In the genomic region with DNA sequence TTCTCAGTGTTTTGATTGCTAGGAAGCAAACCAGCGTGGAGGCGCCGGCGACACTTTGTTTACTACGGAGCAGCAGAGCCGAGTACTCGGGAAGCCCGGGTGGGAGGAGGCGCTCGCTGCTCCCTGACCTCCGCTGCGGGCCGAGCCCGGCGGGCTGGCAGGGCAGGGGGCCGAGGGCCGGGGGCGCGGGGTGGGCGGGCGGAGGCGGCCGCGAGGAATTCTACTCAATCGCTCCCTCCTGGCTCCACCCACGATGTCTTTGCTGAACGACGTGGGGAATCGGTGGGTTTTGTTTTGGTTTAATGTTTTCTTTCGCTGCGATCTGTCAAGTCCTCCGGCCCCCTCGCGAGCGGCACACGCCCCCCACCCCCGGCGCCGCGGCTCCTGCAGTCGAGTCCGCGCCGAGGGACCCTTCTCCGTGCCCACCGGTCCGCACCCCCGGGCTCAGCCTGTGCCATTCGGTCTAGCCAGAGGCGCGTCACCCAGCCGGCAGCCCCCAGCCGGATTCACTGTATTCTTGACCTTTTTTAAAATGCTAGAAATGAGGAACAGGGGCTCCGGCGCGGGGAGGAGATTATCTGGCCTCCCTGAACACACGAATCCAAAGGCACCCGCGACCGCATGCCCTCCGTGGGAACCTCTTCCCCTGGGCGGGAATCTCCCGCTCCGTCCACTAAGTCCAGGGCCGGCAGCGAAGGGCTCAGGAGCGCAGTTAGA, we compare ENCODE assay signal across 8 cellular contexts.
DNase-seq lines count a peak whose midpoint lies in the region; ATAC-seq and TF ChIP-seq lines count a peak whose summit lies in the region.

No MANE protein-coding gene starts in this region.

- H3K9ac ChIP-seq in SK-N-MC (ENCODE audit: insufficient read length), result peak overlapping the region; percentile 67

- ATAC-seq in HG02840 (IDR thresholded peaks at IDR 0.05; ENCODE audit: low FRiP score, unreplicated experiment), result peak; percentile 16

- H3K4me3 ChIP-seq in SK-N-MC, result peak overlapping the region; percentile 86
- H3K4me3 ChIP-seq in cardiac fibroblast (replicated peaks in 1 of 2; ENCODE audit: low read depth in 2 of 2, low read length in 2 of 2), result peak overlapping the region; percentile 66 to 70

- H3K27me3 ChIP-seq in layer of hippocampus (ENCODE audit: control insufficient read depth, insufficient read depth, low read length), result no peaks in the 10 kb centered on the region

- H3K27ac ChIP-seq in SK-N-MC (no peak overlapping the region), layer of hippocampus (ENCODE audit: low read depth, low read length) (peak overlapping the region; percentile 94)

- peak; percentile 33 for DNase-seq in NCI-H2227 (lab: John Stamatoyannopoulos, UW; ENCODE audit: unreplicated experiment)
- no peak for DNase-seq in NCI-H2227 treated with DMSO at 0.1 percent for 48 hours (lab: John Stamatoyannopoulos, UW)
- no peak for DNase-seq in SK-N-MC (ENCODE audit: low read depth, low spot score)
- no peak for DNase-seq in cardiac fibroblast (ENCODE audit: low read depth in 2 of 2)
- peak; percentile 6 for DNase-seq in stimulated activated CD8-positive, alpha-beta memory T cell treated with anti-CD3 and anti-CD28 coated beads, Interleukin-12 subunit alpha, Interleukin-12 subunit beta, amount 100 ng/mL, for 1 hour (ENCODE audit: low read depth)
- DNase-seq in NCI-H1694 (lab: John Stamatoyannopoulos, UW), result no peak

- H3K9me3 ChIP-seq in SK-N-MC (ENCODE audit: low read depth, low read length), result no peaks in the 10 kb centered on the region

- no peak for TF ChIP-seq CTCF in cardiac fibroblast (IDR thresholded peaks at IDR 0.05; ENCODE audit: low read depth, low read length)

- H3K36me3 ChIP-seq in SK-N-MC (ENCODE audit: insufficient read depth, low read length), result no peaks in the 10 kb centered on the region

Comparison
In these comparisons a context has a peak if more than half of its experiments do, and no peak if none do; other contexts are left out.
1. DNase-seq: peak in NCI-H2227 (single experiment) and stimulated activated CD8-positive, alpha-beta memory T cell treated with anti-CD3 and anti-CD28 coated beads, Interleukin-12 subunit alpha, Interleukin-12 subunit beta, amount 100 ng/mL, for 1 hour (single experiment); none in NCI-H2227 treated with DMSO at 0.1 percent for 48 hours (single experiment), SK-N-MC (single experiment), cardiac fibroblast (0 of 2) and NCI-H1694 (single experiment).